Comparison of ENCODE assay signal across 15 cellular contexts in genomic region chr9:76655121-76655531, GRCh38.
DNase-seq lines count a peak whose midpoint lies in the region; ATAC-seq, FAIRE-seq and TF ChIP-seq lines count a peak whose summit lies in the region.
"Had no signal": no experiment of that assay in that cellular context is flagged by ENCODE, and none has a peak within 500 bp of the region (broad histone marks: within the 10 kb centered on the region; RNA-seq: fewer than 3 reads in every experiment).

No MANE protein-coding gene starts in this region.

- no peak overlapping the region for H3K4me3 Mint-ChIP-seq in activated T-helper 2 cell treated with anti-CD3 and anti-CD28 coated beads, Interferon-gamma antibody, Interleukin-2, Interleukin-4, amounts not matched to agents 10 μg/mL and 5 μg/mL and 100 μg/mL, durations not matched to agents 14 hours and 24 hours and 36 hours (ENCODE audit: low read depth)
- H3K4me3 Mint-ChIP-seq: B cell, endodermal cell, neural progenitor cell, WTC11 had no signal

- FAIRE-seq in HepG2 (lab: Jason Lieb, UNC), result no peak
- no peak for FAIRE-seq in frontal cortex (lab: Jason Lieb, UNC)

- H3K4me3 ChIP-seq in right lobe of liver (no peak overlapping the region), HepG2 (replicated peaks in 1 of 3; ENCODE audit: insufficient read depth in 1 of 3, low read depth in 2 of 3, low read length in 3 of 3) (no peak overlapping the region), left lung (no peak overlapping the region), BE2C (ENCODE audit: low read depth, low read length) (no peak overlapping the region), ascending aorta (no peak overlapping the region), H7 (ENCODE audit: insufficient read depth, low read depth, low read length) (no peak overlapping the region)
- H3K4me3 ChIP-seq: neural progenitor cell, upper lobe of left lung had no signal

- H3K27me3 Mint-ChIP-seq in activated T-helper 2 cell treated with anti-CD3 and anti-CD28 coated beads, Interferon-gamma antibody, Interleukin-2, Interleukin-4, amounts not matched to agents 10 μg/mL and 5 μg/mL and 100 μg/mL, durations not matched to agents 14 hours and 24 hours and 36 hours (ENCODE audit: low read depth), result peaks cover 2% of the 10 kb centered on the region

- no peaks in the 10 kb centered on the region for H3K79me2 ChIP-seq in HepG2 (ENCODE audit: insufficient read depth, low read length)

- 35% methylated on average over 6 of the region's 6 CpGs for WGBS in right lobe of liver (ENCODE audit: insufficient coverage, low coverage, low lambda C conversion rate, missing lambda C conversion rate)
- 36% methylated on average over 6 of the region's 6 CpGs for WGBS in HepG2 (ENCODE audit: low lambda C conversion rate)

- TF ChIP-seq CTCF in right lobe of liver (IDR thresholded peaks at IDR 0.05) (no peak), HepG2 (CRISPR knock-in tag; IDR thresholded peaks at IDR 0.05) (no peak), left lung (IDR thresholded peaks at IDR 0.05) (no peak), BE2C (IDR thresholded peaks at IDR 0.05; ENCODE audit: low read depth, low read length) (no peak), ascending aorta (IDR thresholded peaks at IDR 0.05) (no peak)

- DNase-seq in right lobe of liver (no peak), HepG2 (ENCODE audit: low spot score) (no peak), left lung (no peak), frontal cortex (ENCODE audit: low spot score in 2 of 2) (no peak), BE2C (no peak), ascending aorta (ENCODE audit: low spot score in 2 of 2) (no peak), H7 (no peak)
- no peak for DNase-seq in activated T-helper 2 cell treated with anti-CD3 and anti-CD28 coated beads, Interferon-gamma antibody, Interleukin-2, Interleukin-4, amounts not matched to agents 10 μg/mL and 5 μg/mL and 100 μg/mL, durations not matched to agents 14 hours and 24 hours and 36 hours (ENCODE audit: low spot score)
- DNase-seq: activated naive CD4-positive, alpha-beta T cell; endodermal cell; NCI-H1417 treated with DMSO at 0.1 percent for 48 hours; upper lobe of left lung had no signal

- TF ChIP-seq POLR2A in right lobe of liver (IDR thresholded peaks at IDR 0.05) (no peak), HepG2 (IDR thresholded peaks at IDR 0.05; ENCODE audit: insufficient read depth in 1 of 2, low read depth in 2 of 2, low read length in 2 of 2) (no peak)

- no peaks in the 10 kb centered on the region for H4K20me1 ChIP-seq in HepG2 (ENCODE audit: insufficient read depth, low read length)

- in situ Hi-C loops in HepG2 (cut with HindIII; ENCODE audit: extremely low pct_ligation_motif_present, low pct_unique_long_range_greater_than_20kb), result loop anchor here (5.0 kb wide), 1 partner anchor 203 kb away; no protein-coding TSS in a partner anchor

- no peaks in the 10 kb centered on the region for H3K27me3 ChIP-seq in right lobe of liver
- H3K27me3 ChIP-seq in HepG2 (ENCODE audit: control insufficient read depth in 1 of 2, insufficient read depth in 2 of 2, low read length in 2 of 2), result no peaks in the 10 kb centered on the region
- no peaks in the 10 kb centered on the region for H3K27me3 ChIP-seq in left lung
- H3K27me3 ChIP-seq in BE2C, result no peaks in the 10 kb centered on the region
- no peaks in the 10 kb centered on the region for H3K27me3 ChIP-seq in ascending aorta
- no peaks in the 10 kb centered on the region for H3K27me3 ChIP-seq in H7 (ENCODE audit: control insufficient read depth, insufficient read depth, low read length)
- H3K27me3 ChIP-seq: neural progenitor cell, upper lobe of left lung had no signal

- no peak overlapping the region for H3K27ac ChIP-seq in right lobe of liver
- no peak overlapping the region for H3K27ac ChIP-seq in HepG2 (ENCODE audit: extremely low read length, insufficient read depth, low read length)
- H3K27ac ChIP-seq in left lung, result peak overlapping the region in 1 of 2 donors; percentile 33
- peak overlapping the region in 1 of 2 donors; percentile 74 for H3K27ac ChIP-seq in ascending aorta
- H3K27ac ChIP-seq: neural progenitor cell had no signal

- CTCF ChIA-PET in HepG2 (lab: Yijun Ruan, JAX; ENCODE audit: low intra/inter-chr PET ratio, low total read pairs), result no interaction called here

- no peak overlapping the region for H2AFZ ChIP-seq in HepG2 (ENCODE audit: low read length)
- H2AFZ ChIP-seq: neural progenitor cell had no signal

- H3K36me3 ChIP-seq in right lobe of liver (no peaks in the 10 kb centered on the region), HepG2 (replicated peaks in 1 of 2; ENCODE audit: control insufficient read depth in 1 of 2, insufficient read depth in 2 of 2, low read length in 2 of 2) (no peaks in the 10 kb centered on the region), left lung (no peaks in the 10 kb centered on the region), BE2C (peaks cover 5% of the 10 kb centered on the region), ascending aorta (peaks cover 0 to 6% of the 10 kb centered on the region in 2 donors), H7 (replicated peaks; ENCODE audit: control insufficient read depth, insufficient read depth, low read length) (no peaks in the 10 kb centered on the region)
- H3K36me3 ChIP-seq: neural progenitor cell, upper lobe of left lung had no signal

- intact Hi-C loops in right lobe of liver (cut with DNase I), result loop anchor here in 1 of 2 donors (5.0 kb wide), 1 partner anchor 208 kb away; no protein-coding TSS in a partner anchor
- intact Hi-C loops in HepG2 (cut with micrococcal nuclease; ENCODE audit: unreplicated experiment), result loop anchor here (5.0 kb wide), 1 partner anchor 253 kb away; no protein-coding TSS in a partner anchor
- intact Hi-C loops in activated T-helper 2 cell treated with anti-CD3 and anti-CD28 coated beads, Interferon-gamma antibody, Interleukin-2, Interleukin-4, amounts not matched to agents 10 μg/mL and 5 μg/mL and 100 μg/mL, durations not matched to agents 14 hours and 24 hours and 36 hours (cut with micrococcal nuclease), result loop anchor here (1.0 to 5.0 kb wide), 5 partner anchors 47 to 214 kb away; no protein-coding TSS in a partner anchor
- intact Hi-C loops in left lung (cut with DNase I), result loop anchor here in 1 of 2 donors (5.0 kb wide), 1 partner anchor 208 kb away; no protein-coding TSS in a partner anchor
- intact Hi-C loops in ascending aorta (cut with DNase I), result loop anchor here (10.0 kb wide), 3 partner anchors 160 to 1420 kb away; partner anchors contain the start of gene PRUNE2

- no TSS peak for BruUV-seq in HepG2 (replicated peaks; lab: Mats Ljungman, UMichigan)

- peak in 3 of 4 donors; percentile 40 to 53 (median 50) for ATAC-seq in right lobe of liver
- no peak for ATAC-seq in HepG2
- ATAC-seq in left lung, result peak; percentile 9
- ATAC-seq: WTC11 had no signal

- H3K9ac ChIP-seq in HepG2 (ENCODE audit: insufficient read depth, low read depth, low read length), result no peak overlapping the region
- H3K9ac ChIP-seq: neural progenitor cell had no signal

- H3K4me2 ChIP-seq in HepG2 (ENCODE audit: low read depth, low read length), result no peak overlapping the region
- H3K4me2 ChIP-seq: neural progenitor cell had no signal

- no peaks in the 10 kb centered on the region for H3K36me3 Mint-ChIP-seq in activated T-helper 2 cell treated with anti-CD3 and anti-CD28 coated beads, Interferon-gamma antibody, Interleukin-2, Interleukin-4, amounts not matched to agents 10 μg/mL and 5 μg/mL and 100 μg/mL, durations not matched to agents 14 hours and 24 hours and 36 hours (ENCODE audit: low read depth)
- H3K36me3 Mint-ChIP-seq: WTC11 had no signal

- POLR2A ChIA-PET in HepG2 (lab: Yijun Ruan, JAX), result no interaction called here

- peak overlapping the region; percentile 78 for H3K27ac Mint-ChIP-seq in activated T-helper 2 cell treated with anti-CD3 and anti-CD28 coated beads, Interferon-gamma antibody, Interleukin-2, Interleukin-4, amounts not matched to agents 10 μg/mL and 5 μg/mL and 100 μg/mL, durations not matched to agents 14 hours and 24 hours and 36 hours
- H3K27ac Mint-ChIP-seq: B cell, endodermal cell, neural progenitor cell, WTC11 had no signal

- TF ChIP-seq RAD21 in HepG2 (CRISPR knock-in tag; IDR thresholded peaks at IDR 0.05), result no peak

- peaks cover 68% of the 10 kb centered on the region for H3K4me1 Mint-ChIP-seq in activated T-helper 2 cell treated with anti-CD3 and anti-CD28 coated beads, Interferon-gamma antibody, Interleukin-2, Interleukin-4, amounts not matched to agents 10 μg/mL and 5 μg/mL and 100 μg/mL, durations not matched to agents 14 hours and 24 hours and 36 hours (ENCODE audit: low read depth)

- no peaks in the 10 kb centered on the region for H3K9me3 Mint-ChIP-seq in activated T-helper 2 cell treated with anti-CD3 and anti-CD28 coated beads, Interferon-gamma antibody, Interleukin-2, Interleukin-4, amounts not matched to agents 10 μg/mL and 5 μg/mL and 100 μg/mL, durations not matched to agents 14 hours and 24 hours and 36 hours
- H3K9me3 Mint-ChIP-seq: endodermal cell, neural progenitor cell, WTC11 had no signal

- H3K9me3 ChIP-seq in right lobe of liver, result no peaks in the 10 kb centered on the region
- no peaks in the 10 kb centered on the region for H3K9me3 ChIP-seq in HepG2 (ENCODE audit: low read length)
- no peaks in the 10 kb centered on the region for H3K9me3 ChIP-seq in left lung
- no peaks in the 10 kb centered on the region for H3K9me3 ChIP-seq in BE2C
- no peaks in the 10 kb centered on the region for H3K9me3 ChIP-seq in ascending aorta
- H3K9me3 ChIP-seq: upper lobe of left lung had no signal

- H3K4me1 ChIP-seq in right lobe of liver (no peaks in the 10 kb centered on the region), HepG2 (ENCODE audit: insufficient read depth, low read length) (no peaks in the 10 kb centered on the region), left lung (peaks cover 15 to 66% of the 10 kb centered on the region in 2 donors), BE2C (peaks cover 3% of the 10 kb centered on the region; the same call in 1 of the 2 replicates), ascending aorta (peaks cover 0 to 51% of the 10 kb centered on the region in 2 donors)

- TF ChIP-seq EP300 in HepG2 (IDR thresholded peaks at IDR 0.05; ENCODE audit: low read depth in 2 of 2, low read length in 2 of 2) (no peak), HepG2 (CRISPR knock-in tag; IDR thresholded peaks at IDR 0.05; ENCODE audit: borderline replicate concordance) (no peak)

TF ChIP-seq in HepG2, 621 proteins besides CTCF, POLR2A, EP300 and RAD21:
- no peak for TF ChIP-seq TIGD3 (CRISPR knock-in tag; IDR thresholded peaks at IDR 0.05; ENCODE audit: borderline replicate concordance)
